In genomic region chr17:63798572-63799113, GRCh38 we compare ENCODE assay signal across 29 cellular contexts.
"Had no signal": no experiment of that assay in that cellular context is flagged by ENCODE, and none has a peak within 500 bp of the region (broad histone marks: within the 10 kb centered on the region; RNA-seq: fewer than 3 reads in every experiment).

No MANE protein-coding gene starts in this region.

- H3K27ac ChIP-seq: body of pancreas, breast epithelium, RWPE1 had no signal

- H3K4me1 ChIP-seq: body of pancreas, breast epithelium had no signal

- H3K9me3 ChIP-seq: body of pancreas, breast epithelium, MG63 had no signal

- FAIRE-seq: astrocyte had no signal

- H3K4me3 ChIP-seq: body of pancreas, breast epithelium, MG63 had no signal

- ATAC-seq: activated CD4-positive, alpha-beta T cell treated with anti-CD3 and anti-CD28 coated beads for 36 hours; activated CD4-positive, CD25-positive, alpha-beta regulatory T cell treated with anti-CD3 and anti-CD28 coated beads, Interleukin-2, amount 50 U/mL, for 24 hours; activated naive CD8-positive, alpha-beta T cell treated with anti-CD3 and anti-CD28 coated beads, Interleukin-2, amount 50 U/mL, for 24 hours; activated T-cell treated with anti-CD3 and anti-CD28 coated beads, Interleukin-2, amount 50 U/mL, for 4 hours; body of pancreas; Panc1; Right ventricle myocardium inferior; WTC11 had no signal

- H3K27me3 ChIP-seq: body of pancreas, breast epithelium, MG63 had no signal

- DNase-seq: activated CD4-positive, alpha-beta memory T cell treated with anti-CD3 and anti-CD28 coated beads for 36 hours; activated CD4-positive, alpha-beta T cell treated with anti-CD3 and anti-CD28 coated beads for 36 hours; activated CD4-positive, alpha-beta T cell treated with anti-CD3 and anti-CD28 coated beads, Interleukin-2, amount 50 U/mL, for 1 hour; activated CD8-positive, alpha-beta memory T cell treated with anti-CD3 and anti-CD28 coated beads, Interleukin-2, amount 50 U/mL, for 4 hours; activated naive CD4-positive, alpha-beta T cell treated with anti-CD3 and anti-CD28 coated beads, Interleukin-2, amount 10 ng/mL, durations not matched to agents 7 days and 5 days; activated naive CD8-positive, alpha-beta T cell treated with anti-CD3 and anti-CD28 coated beads, Interleukin-2, amount 50 U/mL, for 24 hours; activated T-cell treated with anti-CD3 and anti-CD28 coated beads for 4 hours; activated T-cell treated with anti-CD3 and anti-CD28 coated beads, Interleukin-2, amount 50 U/mL, for 4 hours; amygdala; body of pancreas; Kasumi-1; KG1; MG63; NCI-H1048; NCI-H1105 treated with DMSO at 0.1 percent for 48 hours; NCI-H1436; NCI-H1694; NCI-H1930; NCI-H2081 treated with DMSO at 0.1 percent for 48 hours; NCI-H345; NCI-H524 treated with DMSO at 0.1 percent for 48 hours; SIG-M5 had no signal
